In the genomic region with DNA sequence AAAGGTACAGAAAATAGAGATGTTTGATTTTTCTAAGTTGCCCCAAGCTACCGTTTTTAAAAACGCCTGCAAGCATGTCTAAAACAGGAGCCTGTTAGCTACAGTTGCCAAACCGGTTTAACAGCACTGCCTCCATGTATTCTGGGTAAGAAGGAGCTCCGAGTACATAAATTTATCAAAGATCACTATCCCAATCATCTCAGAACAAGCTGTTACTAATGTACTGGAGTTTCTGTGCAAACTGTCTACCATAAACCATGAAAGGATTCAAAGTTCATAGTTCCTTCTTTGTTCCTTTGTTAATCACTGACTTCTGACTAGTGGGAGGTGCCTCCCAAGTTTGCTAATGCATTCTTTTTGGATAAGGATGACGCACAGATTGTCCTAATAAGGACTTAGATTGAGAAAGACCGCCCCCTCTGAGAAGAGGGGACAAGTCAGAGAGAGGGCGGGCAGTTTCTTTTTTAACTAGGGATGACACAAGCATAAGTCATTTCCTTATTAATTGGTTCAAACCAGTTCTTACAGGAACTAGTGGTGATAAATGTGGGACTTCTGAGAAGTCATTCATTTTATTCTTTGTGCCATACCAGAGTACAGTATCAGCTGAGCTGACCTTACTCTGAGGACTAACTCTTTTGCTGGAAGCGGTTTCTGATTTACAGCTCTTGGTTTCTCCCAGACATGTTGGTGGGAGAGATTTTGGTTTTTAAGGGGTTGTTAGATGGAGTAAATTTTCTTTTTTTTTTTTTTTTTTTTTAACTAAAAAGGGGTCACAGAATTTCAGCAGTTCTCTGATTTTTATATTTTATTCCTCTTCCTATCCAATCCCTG, we compare ENCODE assay signal across 1 cellular context.
A peak's percentile ranks its signal among the peaks of the same experiment; 100 is the strongest.
TF ChIP-seq lines count a peak whose summit lies in the region.

No MANE protein-coding gene starts in this region.

TF ChIP-seq in HepG2, 621 proteins besides CTCF, POLR2A, EP300 and RAD21 (continues in another document):
- TF ChIP-seq FIP1L1 (IDR thresholded peaks at IDR 0.05; ENCODE audit: borderline replicate concordance, insufficient read depth, low read depth, low read length) (no peak), NFYC (CRISPR knock-in tag; IDR thresholded peaks at IDR 0.05) (peak; percentile 54; the same call in 1 of the 2 replicates), RNF2 (conservative IDR thresholded peaks at IDR 0.05; ENCODE audit: low read depth) (no peak), ZSCAN9 (CRISPR knock-in tag; IDR thresholded peaks at IDR 0.05; ENCODE audit: borderline replicate concordance) (peak; percentile 94; the same call in 1 of the 2 replicates), MYC (CRISPR knock-in tag; IDR thresholded peaks at IDR 0.05; ENCODE audit: borderline replicate concordance) (no peak), ZMYM4 (CRISPR knock-in tag; IDR thresholded peaks at IDR 0.05) (peak; percentile 64), SIN3B (IDR thresholded peaks at IDR 0.05; ENCODE audit: low read length) (peak; percentile 71), NKX3-1 (CRISPR knock-in tag; IDR thresholded peaks at IDR 0.05) (peak; percentile 63), ZNF230 (CRISPR knock-in tag; IDR thresholded peaks at IDR 0.05) (0 out of 2 replicates have a peak, but pooled peaks have one; percentile 28), MBNL3 (CRISPR knock-in tag; conservative IDR thresholded peaks at IDR 0.05) (no peak), KDM6A (CRISPR knock-in tag; IDR thresholded peaks at IDR 0.05; ENCODE audit: low read depth) (peak; percentile 70), ZBTB43 (CRISPR knock-in tag; conservative IDR thresholded peaks at IDR 0.05) (peak; percentile 20; the same call in 1 of the 2 replicates), ESRRA (CRISPR knock-in tag; IDR thresholded peaks at IDR 0.05; ENCODE audit: low read depth) (0 out of 2 replicates have a peak, but pooled peaks have one; percentile 1), ZFP41 (CRISPR knock-in tag; IDR thresholded peaks at IDR 0.05; ENCODE audit: borderline replicate concordance) (no peak), GATAD1 (CRISPR knock-in tag; IDR thresholded peaks at IDR 0.05) (peak; percentile 68; the same call in 1 of the 2 replicates), THAP11 (CRISPR knock-in tag; IDR thresholded peaks at IDR 0.05) (peak; percentile 73), AKAP8 (CRISPR knock-in tag; IDR thresholded peaks at IDR 0.05) (no peak; the same call in 1 of the 2 replicates), ATF6 (CRISPR knock-in tag; conservative IDR thresholded peaks at IDR 0.05) (peak; percentile 72), NAIF1 (CRISPR knock-in tag; IDR thresholded peaks at IDR 0.05; ENCODE audit: borderline replicate concordance) (peak; percentile 73; the same call in 1 of the 2 replicates), ZGPAT (CRISPR knock-in tag; IDR thresholded peaks at IDR 0.05) (peak; percentile 97), MEIS2 (CRISPR knock-in tag; IDR thresholded peaks at IDR 0.05) (peak; percentile 25; the same call in 1 of the 2 replicates), HOXA3 (CRISPR knock-in tag; IDR thresholded peaks at IDR 0.05) (peak; percentile 23; the same call in 1 of the 2 replicates), KLF12 (CRISPR knock-in tag; IDR thresholded peaks at IDR 0.05; ENCODE audit: borderline replicate concordance) (no peak), RFXANK (CRISPR knock-in tag; IDR thresholded peaks at IDR 0.05) (peak; percentile 71), FOSL1 (CRISPR knock-in tag; IDR thresholded peaks at IDR 0.05; ENCODE audit: borderline replicate concordance) (peak; percentile 67), SKI (IDR thresholded peaks at IDR 0.05; ENCODE audit: partially characterized antibody) (peak; percentile 28), NR2F2 (IDR thresholded peaks at IDR 0.05; ENCODE audit: borderline replicate concordance, low read depth) (peak; percentile 52), FOXA1 (IDR thresholded peaks at IDR 0.05) (no peak), FOXA1 (CRISPR knock-in tag; IDR thresholded peaks at IDR 0.05) (peak; percentile 42), MAZ (IDR thresholded peaks at IDR 0.05; ENCODE audit: borderline replicate concordance, low read depth, low read length) (0 out of 2 replicates have a peak, but pooled peaks have one; percentile 69), MAZ (CRISPR knock-in tag; IDR thresholded peaks at IDR 0.05; ENCODE audit: low read depth) (peak; percentile 36; the same call in 1 of the 2 replicates), TAF1 (CRISPR knock-in tag; IDR thresholded peaks at IDR 0.05) (peak; percentile 96), CREM (IDR thresholded peaks at IDR 0.05) (peak; percentile 96), CREM (CRISPR knock-in tag; IDR thresholded peaks at IDR 0.05) (no peak), ZNF33A (CRISPR knock-in tag; IDR thresholded peaks at IDR 0.05; ENCODE audit: borderline replicate concordance) (peak; percentile 36; the same call in 1 of the 2 replicates), KLF11 (CRISPR knock-in tag; IDR thresholded peaks at IDR 0.05) (peak; percentile 92), ZNF629 (CRISPR knock-in tag; conservative IDR thresholded peaks at IDR 0.05) (0 out of 2 replicates have a peak, but pooled peaks have one; percentile 21), ZNF800 (CRISPR knock-in tag; IDR thresholded peaks at IDR 0.05) (peak; percentile 55; the same call in 1 of the 2 replicates), NFYB (CRISPR knock-in tag; IDR thresholded peaks at IDR 0.05) (peak; percentile 54), REPIN1 (CRISPR knock-in tag; IDR thresholded peaks at IDR 0.05; ENCODE audit: borderline replicate concordance, low read depth) (peak; percentile 49; the same call in 1 of the 2 replicates), RBFOX2 (IDR thresholded peaks at IDR 0.05; ENCODE audit: low read depth, low read length) (peak; percentile 60), ELF1 (CRISPR knock-in tag; IDR thresholded peaks at IDR 0.05) (peak; percentile 57; the same call in 1 of the 2 replicates), FOXP1 (IDR thresholded peaks at IDR 0.05) (no peak), FOXP1 (CRISPR knock-in tag; IDR thresholded peaks at IDR 0.05) (peak; percentile 78; the same call in 1 of the 2 replicates), POLR2AphosphoS2 (IDR thresholded peaks at IDR 0.05; ENCODE audit: low read depth, low read length) (peak; percentile 98), ZFP82 (CRISPR knock-in tag; IDR thresholded peaks at IDR 0.05; ENCODE audit: borderline replicate concordance) (peak; percentile 73; the same call in 1 of the 2 replicates), ZNF431 (CRISPR knock-in tag; IDR thresholded peaks at IDR 0.05; ENCODE audit: borderline replicate concordance, low read depth) (peak; percentile 33; the same call in 1 of the 2 replicates), LCORL (IDR thresholded peaks at IDR 0.05) (no peak), LCORL (CRISPR knock-in tag; IDR thresholded peaks at IDR 0.05) (0 out of 2 replicates have a peak, but pooled peaks have one; percentile 30), RFX3 (CRISPR knock-in tag; IDR thresholded peaks at IDR 0.05) (no peak; the same call in 1 of the 2 replicates), CREB1 (IDR thresholded peaks at IDR 0.05) (peak; percentile 87), CREB1 (CRISPR knock-in tag; IDR thresholded peaks at IDR 0.05) (peak; percentile 89)
- TF ChIP-seq, protein P1, sequence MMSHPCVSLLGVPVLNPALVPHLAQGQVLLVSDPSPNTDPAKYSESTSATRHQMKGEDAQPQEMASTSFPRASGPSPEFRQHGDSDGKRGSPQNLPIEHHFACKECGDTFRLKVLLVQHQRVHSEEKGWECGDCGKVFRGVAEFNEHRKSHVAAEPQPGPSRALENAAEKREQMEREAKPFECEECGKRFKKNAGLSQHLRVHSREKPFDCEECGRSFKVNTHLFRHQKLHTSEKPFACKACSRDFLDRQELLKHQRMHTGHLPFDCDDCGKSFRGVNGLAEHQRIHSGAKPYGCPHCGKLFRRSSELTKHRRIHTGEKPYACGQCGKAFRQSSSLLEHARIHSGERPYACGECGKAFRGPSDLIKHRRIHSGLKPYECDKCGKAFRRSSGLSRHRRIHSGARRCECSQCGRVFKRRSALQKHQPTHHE (CRISPR knock-in tag; IDR thresholded peaks at IDR 0.05; ENCODE audit: borderline replicate concordance): peak; percentile 78; the same call in 1 of the 2 replicates
- TF ChIP-seq, protein P2, sequence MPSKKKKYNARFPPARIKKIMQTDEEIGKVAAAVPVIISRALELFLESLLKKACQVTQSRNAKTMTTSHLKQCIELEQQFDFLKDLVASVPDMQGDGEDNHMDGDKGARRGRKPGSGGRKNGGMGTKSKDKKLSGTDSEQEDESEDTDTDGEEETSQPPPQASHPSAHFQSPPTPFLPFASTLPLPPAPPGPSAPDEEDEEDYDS (CRISPR knock-in tag; IDR thresholded peaks at IDR 0.05): peak; percentile 100
- TF ChIP-seq, protein P3, sequence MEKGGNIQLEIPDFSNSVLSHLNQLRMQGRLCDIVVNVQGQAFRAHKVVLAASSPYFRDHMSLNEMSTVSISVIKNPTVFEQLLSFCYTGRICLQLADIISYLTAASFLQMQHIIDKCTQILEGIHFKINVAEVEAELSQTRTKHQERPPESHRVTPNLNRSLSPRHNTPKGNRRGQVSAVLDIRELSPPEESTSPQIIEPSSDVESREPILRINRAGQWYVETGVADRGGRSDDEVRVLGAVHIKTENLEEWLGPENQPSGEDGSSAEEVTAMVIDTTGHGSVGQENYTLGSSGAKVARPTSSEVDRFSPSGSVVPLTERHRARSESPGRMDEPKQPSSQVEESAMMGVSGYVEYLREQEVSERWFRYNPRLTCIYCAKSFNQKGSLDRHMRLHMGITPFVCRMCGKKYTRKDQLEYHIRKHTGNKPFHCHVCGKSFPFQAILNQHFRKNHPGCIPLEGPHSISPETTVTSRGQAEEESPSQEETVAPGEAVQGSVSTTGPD (CRISPR knock-in tag; IDR thresholded peaks at IDR 0.05): peak; percentile 27; the same call in 1 of the 2 replicates
